11 cellular contexts compared by ENCODE assay signal in genomic region chr20:8671366-8671943, GRCh38.
DNase-seq lines count a peak whose midpoint lies in the region; ATAC-seq and TF ChIP-seq lines count a peak whose summit lies in the region.
"Had no signal": no experiment of that assay in that cellular context is flagged by ENCODE, and none has a peak within 500 bp of the region (broad histone marks: within the 10 kb centered on the region; RNA-seq: fewer than 3 reads in every experiment).

No MANE protein-coding gene starts in this region.

- DNase-seq in left cardiac atrium (no peak), cardiac septum (ENCODE audit: low spot score) (no peak), NCI-H524 (lab: John Stamatoyannopoulos, UW) (peak; percentile 49 to 89)
- no peak for DNase-seq in stimulated activated naive B cell treated with anti-CD40 and anti-IgM and Interleukin-4, amounts not matched to agents 10 μg/mL and 1 μg/mL and 100 μg/mL, for 72 hours
- no peak for DNase-seq in stimulated activated naive CD4-positive, alpha-beta T cell (lab: John Stamatoyannopoulos, UW)
- DNase-seq: 8988T; CD4-positive, CD25-positive, alpha-beta regulatory T cell; DMS79 had no signal

- no peaks in the 10 kb centered on the region for H3K27me3 Mint-ChIP-seq in brain
- no peaks in the 10 kb centered on the region for H3K27me3 Mint-ChIP-seq in stimulated activated naive B cell treated with anti-CD40 and anti-IgM and Interleukin-4, amounts not matched to agents 10 μg/mL and 1 μg/mL and 100 μg/mL, for 72 hours
- H3K27me3 Mint-ChIP-seq: CD4-positive, CD25-positive, alpha-beta regulatory T cell had no signal

- H3K27ac Mint-ChIP-seq in brain, result peak overlapping the region; percentile 12 to 86 (median 82)
- H3K27ac Mint-ChIP-seq in stimulated activated naive B cell treated with anti-CD40 and anti-IgM and Interleukin-4, amounts not matched to agents 10 μg/mL and 1 μg/mL and 100 μg/mL, for 72 hours, result no peak overlapping the region
- H3K27ac Mint-ChIP-seq: CD4-positive, CD25-positive, alpha-beta regulatory T cell had no signal

- H3K36me3 Mint-ChIP-seq in brain, result peaks cover 19% of the 10 kb centered on the region
- H3K36me3 Mint-ChIP-seq in stimulated activated naive B cell treated with anti-CD40 and anti-IgM and Interleukin-4, amounts not matched to agents 10 μg/mL and 1 μg/mL and 100 μg/mL, for 72 hours, result no peaks in the 10 kb centered on the region
- H3K36me3 Mint-ChIP-seq: CD4-positive, CD25-positive, alpha-beta regulatory T cell had no signal

- intact Hi-C loops in left cardiac atrium (cut with DNase I), result no loop called here
- intact Hi-C loops in cardiac septum (cut with DNase I), result no loop called here

- ATAC-seq in left cardiac atrium, result peak; percentile 51 to 52
- ATAC-seq in stimulated activated naive B cell treated with anti-CD40 and anti-IgM and Interleukin-4, amounts not matched to agents 10 μg/mL and 1 μg/mL and 100 μg/mL, for 72 hours (replicated peaks), result no peak
- no peak for ATAC-seq in GM21423 (IDR thresholded peaks at IDR 0.05; ENCODE audit: unreplicated experiment)
- ATAC-seq: HepG2 had no signal

- H3K4me1 Mint-ChIP-seq in brain, result peaks cover 20% of the 10 kb centered on the region
- H3K4me1 Mint-ChIP-seq in stimulated activated naive B cell treated with anti-CD40 and anti-IgM and Interleukin-4, amounts not matched to agents 10 μg/mL and 1 μg/mL and 100 μg/mL, for 72 hours, result no peaks in the 10 kb centered on the region

- TF ChIP-seq CTCF in brain (conservative IDR thresholded peaks at IDR 0.05), result no peak

- peaks cover 0 to under 1% (median 0%) of the 10 kb centered on the region in 5 experiments for H3K9me3 Mint-ChIP-seq in brain
- no peaks in the 10 kb centered on the region for H3K9me3 Mint-ChIP-seq in stimulated activated naive B cell treated with anti-CD40 and anti-IgM and Interleukin-4, amounts not matched to agents 10 μg/mL and 1 μg/mL and 100 μg/mL, for 72 hours

- H3K4me3 Mint-ChIP-seq in brain, result peak overlapping the region in 1 of 5 experiments; percentile 40
- H3K4me3 Mint-ChIP-seq in stimulated activated naive B cell treated with anti-CD40 and anti-IgM and Interleukin-4, amounts not matched to agents 10 μg/mL and 1 μg/mL and 100 μg/mL, for 72 hours, result no peak overlapping the region
- H3K4me3 Mint-ChIP-seq: CD4-positive, CD25-positive, alpha-beta regulatory T cell had no signal

Comparison
In these comparisons a context has a peak if more than half of its experiments do, and no peak if none do; other contexts are left out.
1. ATAC-seq: peak in left cardiac atrium (2 of 2); none in stimulated activated naive B cell treated with anti-CD40 and anti-IgM and Interleukin-4, amounts not matched to agents 10 μg/mL and 1 μg/mL and 100 μg/mL, for 72 hours (0 of 2) and GM21423 (single experiment).
2. DNase-seq: peak in NCI-H524 (2 of 2); none in left cardiac atrium (single experiment), cardiac septum (single experiment), stimulated activated naive B cell treated with anti-CD40 and anti-IgM and Interleukin-4, amounts not matched to agents 10 μg/mL and 1 μg/mL and 100 μg/mL, for 72 hours (single experiment) and stimulated activated naive CD4-positive, alpha-beta T cell (0 of 6).